11 cellular contexts compared by ENCODE assay signal in the genomic region with DNA sequence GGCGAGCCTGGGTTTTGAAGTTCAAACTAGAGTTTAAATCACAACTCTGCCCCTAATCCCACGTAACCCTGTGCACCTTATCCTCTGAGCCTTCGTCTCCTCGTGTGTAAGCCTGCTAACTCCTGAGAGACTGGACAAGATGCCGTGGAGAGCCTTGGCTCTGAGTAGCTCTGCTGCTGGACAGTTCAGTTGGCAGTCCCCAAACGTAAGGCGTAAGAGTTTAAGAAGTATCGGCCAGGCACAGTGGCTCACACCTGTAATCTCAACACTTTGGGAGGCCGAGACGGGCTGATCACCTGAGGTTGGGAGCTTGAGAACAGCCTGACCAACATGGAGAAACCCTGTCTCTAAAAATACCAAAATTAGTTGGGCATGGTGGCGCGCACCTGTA. TPM values are rescaled to one million over a fixed set of nuclear protein-coding genes. Genes with fewer than 3 reads are reported as not detected.
DNase-seq lines count a peak whose midpoint lies in the region; ATAC-seq and TF ChIP-seq lines count a peak whose summit lies in the region.
"Had no signal": no experiment of that assay in that cellular context is flagged by ENCODE, and none has a peak within 500 bp of the region (broad histone marks: within the 10 kb centered on the region; RNA-seq: fewer than 3 reads in every experiment).

No MANE protein-coding gene starts in this region.

- no peak for TF ChIP-seq CTCF in Panc1 (IDR thresholded peaks at IDR 0.05)

- no peaks in the 10 kb centered on the region for H3K27me3 Mint-ChIP-seq in activated T-cell treated with anti-CD3 and anti-CD28 coated beads, Interleukin-2, amount 50 U/mL, for 24 hours
- no peaks in the 10 kb centered on the region for H3K27me3 Mint-ChIP-seq in activated T-cell treated with anti-CD3 and anti-CD28 coated beads, Interleukin-2, amount 50 U/mL, for 4 hours (ENCODE audit: low read depth)
- no peaks in the 10 kb centered on the region for H3K27me3 Mint-ChIP-seq in dendritic cell treated with granulocyte-macrophage colony-stimulating factor and Interleukin-4, amounts not matched to agents 40 ng/mL and 50 ng/mL, for 4 days
- H3K27me3 Mint-ChIP-seq in stimulated activated naive CD8-positive, alpha-beta T cell treated with anti-CD3 and anti-CD28 coated beads, Interleukin-15, Interleukin-2, amounts not matched to agents 100 ng/mL and 50 ng/mL, for 24 hours, result no peaks in the 10 kb centered on the region

- peaks cover 56% of the 10 kb centered on the region for H3K36me3 Mint-ChIP-seq in activated T-cell treated with anti-CD3 and anti-CD28 coated beads, Interleukin-2, amount 50 U/mL, for 24 hours (ENCODE audit: low read depth)
- peaks cover 28% of the 10 kb centered on the region for H3K36me3 Mint-ChIP-seq in activated T-cell treated with anti-CD3 and anti-CD28 coated beads, Interleukin-2, amount 50 U/mL, for 4 hours (ENCODE audit: insufficient read depth)
- H3K36me3 Mint-ChIP-seq in dendritic cell treated with granulocyte-macrophage colony-stimulating factor and Interleukin-4, amounts not matched to agents 40 ng/mL and 50 ng/mL, for 4 days (ENCODE audit: low read depth), result peaks cover 55% of the 10 kb centered on the region
- peaks cover 45% of the 10 kb centered on the region for H3K36me3 Mint-ChIP-seq in stimulated activated naive CD8-positive, alpha-beta T cell treated with anti-CD3 and anti-CD28 coated beads, Interleukin-15, Interleukin-2, amounts not matched to agents 100 ng/mL and 50 ng/mL, for 24 hours (ENCODE audit: low read depth)

- H3K27ac ChIP-seq in Panc1 (ENCODE audit: low read length), result no peak overlapping the region

- H3K4me1 ChIP-seq in Panc1 (ENCODE audit: control insufficient read depth, insufficient read depth, low read length), result peaks cover 7% of the 10 kb centered on the region

- no peak overlapping the region for H3K4me3 ChIP-seq in Panc1 (ENCODE audit: low read depth in 2 of 2, low read length in 2 of 2)
- H3K4me3 ChIP-seq: lung, stomach had no signal

- CTCF ChIA-PET in Panc1 (lab: Charles Lee), result no interaction called here

- peaks cover 93% of the 10 kb centered on the region for H3K4me1 Mint-ChIP-seq in activated T-cell treated with anti-CD3 and anti-CD28 coated beads, Interleukin-2, amount 50 U/mL, for 24 hours (ENCODE audit: low read depth)
- peaks cover 88% of the 10 kb centered on the region for H3K4me1 Mint-ChIP-seq in activated T-cell treated with anti-CD3 and anti-CD28 coated beads, Interleukin-2, amount 50 U/mL, for 4 hours (ENCODE audit: low read depth)
- peaks cover 76% of the 10 kb centered on the region for H3K4me1 Mint-ChIP-seq in dendritic cell treated with granulocyte-macrophage colony-stimulating factor and Interleukin-4, amounts not matched to agents 40 ng/mL and 50 ng/mL, for 4 days (ENCODE audit: low read depth)
- peaks cover 92% of the 10 kb centered on the region for H3K4me1 Mint-ChIP-seq in stimulated activated naive CD8-positive, alpha-beta T cell treated with anti-CD3 and anti-CD28 coated beads, Interleukin-15, Interleukin-2, amounts not matched to agents 100 ng/mL and 50 ng/mL, for 24 hours (ENCODE audit: low read depth)

- H3K36me3 ChIP-seq in Panc1 (ENCODE audit: control insufficient read depth, insufficient read depth, low read length), result no peaks in the 10 kb centered on the region; the same call in 1 of the 2 replicates

- H3K27ac Mint-ChIP-seq in activated T-cell treated with anti-CD3 and anti-CD28 coated beads, Interleukin-2, amount 50 U/mL, for 24 hours, result peak overlapping the region; percentile 95
- peak overlapping the region; percentile 77 for H3K27ac Mint-ChIP-seq in dendritic cell treated with granulocyte-macrophage colony-stimulating factor and Interleukin-4, amounts not matched to agents 40 ng/mL and 50 ng/mL, for 4 days
- peak overlapping the region; percentile 81 for H3K27ac Mint-ChIP-seq in stimulated activated naive CD8-positive, alpha-beta T cell treated with anti-CD3 and anti-CD28 coated beads, Interleukin-15, Interleukin-2, amounts not matched to agents 100 ng/mL and 50 ng/mL, for 24 hours

- peak; percentile 57 for DNase-seq in activated T-cell treated with anti-CD3 and anti-CD28 coated beads, Interleukin-2, amount 50 U/mL, for 24 hours
- DNase-seq in activated T-cell treated with anti-CD3 and anti-CD28 coated beads, Interleukin-2, amount 50 U/mL, for 4 hours, result no peak
- no peak for DNase-seq in Panc1 (ENCODE audit: low read depth, low spot score)
- no peak for DNase-seq in NCI-H526 (lab: John Stamatoyannopoulos, UW)

- in situ Hi-C loops in Panc1 (cut with HindIII; ENCODE audit: low pct_unique_long_range_greater_than_20kb, low sequenced_read_pairs), result no loop called here

- BruUV-seq in Panc1 (replicated peaks; lab: Mats Ljungman, UMichigan), result no TSS peak

- H3K9me3 ChIP-seq in Panc1 (ENCODE audit: control insufficient read depth, insufficient read depth, low read depth, low read length), result no peaks in the 10 kb centered on the region
- H3K9me3 ChIP-seq: stomach had no signal

- H3K9me3 Mint-ChIP-seq in activated T-cell treated with anti-CD3 and anti-CD28 coated beads, Interleukin-2, amount 50 U/mL, for 24 hours, result no peaks in the 10 kb centered on the region
- no peaks in the 10 kb centered on the region for H3K9me3 Mint-ChIP-seq in activated T-cell treated with anti-CD3 and anti-CD28 coated beads, Interleukin-2, amount 50 U/mL, for 4 hours
- no peaks in the 10 kb centered on the region for H3K9me3 Mint-ChIP-seq in dendritic cell treated with granulocyte-macrophage colony-stimulating factor and Interleukin-4, amounts not matched to agents 40 ng/mL and 50 ng/mL, for 4 days
- H3K9me3 Mint-ChIP-seq in stimulated activated naive CD8-positive, alpha-beta T cell treated with anti-CD3 and anti-CD28 coated beads, Interleukin-15, Interleukin-2, amounts not matched to agents 100 ng/mL and 50 ng/mL, for 24 hours, result no peaks in the 10 kb centered on the region

- no peak overlapping the region for H3K4me3 Mint-ChIP-seq in activated T-cell treated with anti-CD3 and anti-CD28 coated beads, Interleukin-2, amount 50 U/mL, for 24 hours
- H3K4me3 Mint-ChIP-seq in activated T-cell treated with anti-CD3 and anti-CD28 coated beads, Interleukin-2, amount 50 U/mL, for 4 hours, result no peak overlapping the region
- peak overlapping the region; percentile 20 for H3K4me3 Mint-ChIP-seq in dendritic cell treated with granulocyte-macrophage colony-stimulating factor and Interleukin-4, amounts not matched to agents 40 ng/mL and 50 ng/mL, for 4 days
- peak overlapping the region; percentile 30 for H3K4me3 Mint-ChIP-seq in stimulated activated naive CD8-positive, alpha-beta T cell treated with anti-CD3 and anti-CD28 coated beads, Interleukin-15, Interleukin-2, amounts not matched to agents 100 ng/mL and 50 ng/mL, for 24 hours

- H3K27me3 ChIP-seq in Panc1 (ENCODE audit: control insufficient read depth, insufficient read depth, low read length), result no peaks in the 10 kb centered on the region
- H3K27me3 ChIP-seq: stomach had no signal

- no peak for ATAC-seq in activated T-cell treated with anti-CD3 and anti-CD28 coated beads, Interleukin-2, amount 50 U/mL, for 4 hours
- ATAC-seq in Panc1 (peak; percentile 36), HG02678 (IDR thresholded peaks at IDR 0.05; ENCODE audit: unreplicated experiment) (no peak), esophagus mucosa (no peak)

- POLR2A ChIA-PET in Panc1 (lab: Charles Lee), result interaction anchor here (1.3 kb wide), 1 partner anchor 78 kb away, joined by 11 read pairs; no protein-coding TSS in a partner anchor

- intact Hi-C loops in Panc1 (cut with micrococcal nuclease; ENCODE audit: unreplicated experiment), result no loop called here
- intact Hi-C loops in dendritic cell treated with granulocyte-macrophage colony-stimulating factor and Interleukin-4, amounts not matched to agents 40 ng/mL and 50 ng/mL, for 4 days (cut with micrococcal nuclease), result loop anchor here (2.0 to 5.0 kb wide), 2 partner anchors 62 to 85 kb away; partner anchors contain the start of gene RABAC1

RNA-seq across cellular contexts. Expression of gene CD79A, which starts 4.7 kb away (rescaled TPM):
- total RNA-seq in activated T-cell treated with anti-CD3 and anti-CD28 coated beads, Interleukin-2, amount 50 U/mL, for 4 hours, result 1 to 10 TPM; 2.2 to 7.8 (median 2.7) TPM
- total RNA-seq in Panc1 (2021; ENCODE audit: unreplicated experiment) (0.59 TPM), esophagus mucosa (2.6 TPM)
- polyA plus RNA-seq in Panc1 (2012; ENCODE audit: insufficient read length), result 0.74 TPM

RNA-seq across cellular contexts. Expression of gene ARHGEF1, which starts 10.6 kb away (rescaled TPM):
- 100 to 1,000 TPM; 286 to 314 (median 301) TPM for total RNA-seq in activated T-cell treated with anti-CD3 and anti-CD28 coated beads, Interleukin-2, amount 50 U/mL, for 4 hours
- total RNA-seq in Panc1 (2021; ENCODE audit: unreplicated experiment) (69.5 TPM), esophagus mucosa (53.9 TPM)
- 106 TPM for polyA plus RNA-seq in Panc1 (2012; ENCODE audit: insufficient read length)

RNA-seq across cellular contexts. Expression of gene RPS19, which starts 12.3 kb away (rescaled TPM):
- total RNA-seq in activated T-cell treated with anti-CD3 and anti-CD28 coated beads, Interleukin-2, amount 50 U/mL, for 4 hours, result 1,000 to 10,000 TPM; 3,437 to 3,718 (median 3,468) TPM
- total RNA-seq in Panc1 (2021; ENCODE audit: unreplicated experiment) (1,349 TPM), esophagus mucosa (2,011 TPM)
- polyA plus RNA-seq in Panc1 (2012; ENCODE audit: insufficient read length), result 1,726 TPM

RNA-seq across cellular contexts. Expression of gene DMRTC2, which starts 27.5 kb away (rescaled TPM):
- not detected for total RNA-seq in activated T-cell treated with anti-CD3 and anti-CD28 coated beads, Interleukin-2, amount 50 U/mL, for 4 hours
- total RNA-seq in Panc1 (2021; ENCODE audit: unreplicated experiment) (not detected), esophagus mucosa (not detected)
- not detected for polyA plus RNA-seq in Panc1 (2012; ENCODE audit: insufficient read length)
- total RNA-seq: fibroblast of lung, lung, stomach had no signal
- polyA plus RNA-seq: fibroblast of lung, stomach had no signal

RNA-seq across cellular contexts. Expression of gene LYPD4, which starts 27.9 kb away (rescaled TPM):
- not detected for total RNA-seq in activated T-cell treated with anti-CD3 and anti-CD28 coated beads, Interleukin-2, amount 50 U/mL, for 4 hours
- total RNA-seq in Panc1 (2021; ENCODE audit: unreplicated experiment) (not detected), esophagus mucosa (not detected)
- polyA plus RNA-seq in Panc1 (2012; ENCODE audit: insufficient read length), result not detected
- total RNA-seq: fibroblast of lung, lung, stomach had no signal
- polyA plus RNA-seq: fibroblast of lung, lung, stomach had no signal

Comparison
In these comparisons a context has a peak if more than half of its experiments do, and no peak if none do; other contexts are left out.
1. H3K4me3 Mint-ChIP-seq: peak in dendritic cell treated with granulocyte-macrophage colony-stimulating factor and Interleukin-4, amounts not matched to agents 40 ng/mL and 50 ng/mL, for 4 days (single experiment) and stimulated activated naive CD8-positive, alpha-beta T cell treated with anti-CD3 and anti-CD28 coated beads, Interleukin-15, Interleukin-2, amounts not matched to agents 100 ng/mL and 50 ng/mL, for 24 hours (single experiment); none in activated T-cell treated with anti-CD3 and anti-CD28 coated beads, Interleukin-2, amount 50 U/mL, for 24 hours (single experiment) and activated T-cell treated with anti-CD3 and anti-CD28 coated beads, Interleukin-2, amount 50 U/mL, for 4 hours (single experiment).
2. Peak in every context shown above with its lines, with median percentiles within 50 percentile points of each other: H3K27ac Mint-ChIP-seq.